25 cellular contexts compared by ENCODE assay signal in the genomic region with DNA sequence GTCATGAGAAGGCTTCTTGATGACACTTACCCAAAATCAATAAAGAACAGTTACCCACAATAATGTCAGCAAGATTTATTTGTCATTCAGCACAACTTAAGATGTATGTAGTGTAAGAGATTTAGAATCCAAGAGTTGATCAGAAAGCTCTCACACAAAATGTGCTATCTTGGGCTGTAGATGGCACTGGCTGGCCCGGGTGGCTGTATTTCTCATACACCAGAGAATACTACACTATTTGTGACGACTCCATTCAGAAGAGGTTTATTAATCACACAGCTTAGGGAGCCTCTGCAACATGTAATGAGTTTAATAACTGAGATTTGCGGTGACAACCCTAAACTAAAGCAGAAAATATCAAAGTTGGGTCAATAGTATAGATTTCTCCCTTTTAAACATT.
"Had no signal": no experiment of that assay in that cellular context is flagged by ENCODE, and none has a peak within 500 bp of the region (broad histone marks: within the 10 kb centered on the region; RNA-seq: fewer than 3 reads in every experiment).

No MANE protein-coding gene starts in this region.

- H3K9me3 ChIP-seq: colonic mucosa, gastrocnemius medialis, heart left ventricle, lower lobe of right lung, neutrophil, pancreas, psoas muscle, right atrium auricular region, thoracic aorta, vagina had no signal

- H3K36me3 ChIP-seq: colonic mucosa, gastrocnemius medialis, heart left ventricle, left lung, lower lobe of right lung, neutrophil, pancreas, right atrium auricular region, spleen, thoracic aorta, vagina had no signal

- H3K27ac ChIP-seq: colonic mucosa, gastrocnemius medialis, heart left ventricle, left lung, lower lobe of right lung, neutrophil, pancreas, psoas muscle, right atrium auricular region, spleen, thoracic aorta, vagina had no signal

- H3K4me3 ChIP-seq: colonic mucosa, gastrocnemius medialis, heart left ventricle, left lung, lower lobe of right lung, pancreas, psoas muscle, right atrium auricular region, spleen, thoracic aorta, vagina had no signal

- H3K27me3 ChIP-seq: colonic mucosa, gastrocnemius medialis, heart left ventricle, left lung, neutrophil, pancreas, right atrium auricular region, spleen, vagina had no signal

- DNase-seq: activated B cell treated with CpG ODN at 0.5 μM for 24 hours; activated CD4-positive, alpha-beta T cell treated with anti-CD3 and anti-CD28 coated beads, Interleukin-2, amount 50 U/mL, for 1 hour; activated CD8-positive, alpha-beta memory T cell treated with anti-CD3 and anti-CD28 coated beads, Interleukin-2, amount 10 ng/mL, durations not matched to agents 7 days and 5 days; activated CD8-positive, alpha-beta T cell treated with anti-CD3 and anti-CD28 coated beads, Interleukin-2, amount 10 ng/mL, durations not matched to agents 7 days and 5 days; activated naive CD4-positive, alpha-beta T cell; activated T-cell treated with anti-CD3 and anti-CD28 coated beads for 4 hours; activated T-cell treated with anti-CD3 and anti-CD28 coated beads, Interleukin-2, amount 50 U/mL, for 72 hours; colonic mucosa; effector memory CD4-positive, alpha-beta T cell; erythroblast; gastrocnemius medialis; heart left ventricle; kidney glomerular epithelial cell; left lung; lower lobe of right lung; pancreas; psoas muscle; spleen; stimulated activated naive CD4-positive, alpha-beta T cell; T-cell had no signal

- H3K4me1 ChIP-seq: colonic mucosa, gastrocnemius medialis, heart left ventricle, left lung, lower lobe of right lung, pancreas, psoas muscle, right atrium auricular region, spleen, vagina had no signal

- ATAC-seq: activated CD8-positive, alpha-beta memory T cell treated with anti-CD3 and anti-CD28 coated beads, Interleukin-2, amount 10 ng/mL, durations not matched to agents 7 days and 5 days; activated CD8-positive, alpha-beta T cell treated with anti-CD3 and anti-CD28 coated beads, Interleukin-2, amount 10 ng/mL, durations not matched to agents 7 days and 5 days; activated naive CD4-positive, alpha-beta T cell treated with anti-CD3 and anti-CD28 coated beads, Interleukin-2, amount 50 U/mL, for 72 hours; activated T-cell treated with anti-CD3 and anti-CD28 coated beads, Interleukin-2, amount 50 U/mL, for 72 hours; gastrocnemius medialis; heart left ventricle; left lung; lower lobe of right lung; pancreas; psoas muscle; T-cell had no signal
